Comparison of ENCODE assay signal across 16 cellular contexts in the genomic region with DNA sequence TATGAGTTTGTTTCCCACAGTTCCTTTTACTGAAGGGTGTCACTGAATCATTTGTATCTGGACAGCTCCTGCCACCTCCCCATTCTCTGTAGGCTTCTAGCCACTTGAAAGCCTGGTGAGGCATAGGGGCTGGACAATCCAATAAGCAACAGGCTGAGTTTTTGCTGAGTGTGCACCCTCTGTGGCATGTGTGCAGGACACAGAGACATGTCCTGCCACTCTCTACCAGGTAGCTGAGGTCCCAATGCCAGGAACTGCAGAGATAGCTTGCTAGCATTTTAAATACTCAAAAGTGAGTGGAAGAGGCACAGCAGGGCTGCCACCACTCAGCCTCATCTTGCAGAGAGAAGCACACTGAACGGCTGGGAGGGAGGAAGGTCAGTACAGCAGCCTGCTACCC.
DNase-seq lines count a peak whose midpoint lies in the region; ATAC-seq and TF ChIP-seq lines count a peak whose summit lies in the region.
"Had no signal": no experiment of that assay in that cellular context is flagged by ENCODE, and none has a peak within 500 bp of the region (broad histone marks: within the 10 kb centered on the region; RNA-seq: fewer than 3 reads in every experiment).

No MANE protein-coding gene starts in this region.

- H3K27me3 ChIP-seq in ACC112 (ENCODE audit: insufficient read depth, low read length) = no peaks in the 10 kb centered on the region
- no peaks in the 10 kb centered on the region for H3K27me3 ChIP-seq in gastrocnemius medialis
- H3K27me3 ChIP-seq in smooth muscle cell (ENCODE audit: low read depth) = no peaks in the 10 kb centered on the region
- H3K27me3 ChIP-seq: MG63 had no signal

- H4K20me1 ChIP-seq in smooth muscle cell (ENCODE audit: low read depth) = peaks cover 20% of the 10 kb centered on the region

- peak overlapping the region; percentile 93 for H3K27ac ChIP-seq in ACC112 (ENCODE audit: low read depth, low read length)
- peak overlapping the region; percentile 50 to 79 (median 74) for H3K27ac ChIP-seq in gastrocnemius medialis
- no peak overlapping the region for H3K27ac ChIP-seq in smooth muscle cell (ENCODE audit: low read depth)

- H3K27me3 Mint-ChIP-seq in brain = no peaks in the 10 kb centered on the region
- H3K27me3 Mint-ChIP-seq: B cell had no signal

- H3K36me3 ChIP-seq in ACC112 (ENCODE audit: insufficient read depth, low read length) = peaks cover 24% of the 10 kb centered on the region
- peaks cover 0 to 36% of the 10 kb centered on the region in 2 donors for H3K36me3 ChIP-seq in gastrocnemius medialis
- peaks cover 5% of the 10 kb centered on the region for H3K36me3 ChIP-seq in smooth muscle cell (ENCODE audit: low read depth)

- no peak for TF ChIP-seq POLR2A in gastrocnemius medialis (IDR thresholded peaks at IDR 0.05)

- TF ChIP-seq CTCF in brain (conservative IDR thresholded peaks at IDR 0.05) (no peak), gastrocnemius medialis (IDR thresholded peaks at IDR 0.05 in 4 of 5, conservative IDR thresholded peaks at IDR 0.05 in 1 of 5) (no peak), smooth muscle cell (IDR thresholded peaks at IDR 0.05; ENCODE audit: borderline replicate concordance, insufficient read depth, poor library complexity, severe bottlenecking) (no peak)

- H3K4me1 Mint-ChIP-seq in brain = peaks cover 11% of the 10 kb centered on the region
- H3K4me1 Mint-ChIP-seq: B cell had no signal

- no peak overlapping the region for H3K4me3 Mint-ChIP-seq in brain
- H3K4me3 Mint-ChIP-seq: B cell had no signal

- intact Hi-C loops in gastrocnemius medialis (cut with DNase I; ENCODE audit: low total_unique reads) = no loop called here

- H2AFZ ChIP-seq in ACC112 (ENCODE audit: low read length, unreplicated experiment) = no peak overlapping the region
- H2AFZ ChIP-seq in smooth muscle cell (ENCODE audit: low read depth) = no peak overlapping the region

- in situ Hi-C loops in gastrocnemius medialis (cut with MboI; ENCODE audit: low sequenced_read_pairs in 4 of 4) = loop anchor here in 1 of 4 donors (25.0 kb wide), 1 partner anchor 275 kb away; no protein-coding TSS in a partner anchor

- H3K4me1 ChIP-seq in ACC112 (ENCODE audit: control insufficient read depth, insufficient read depth, low read length, unreplicated experiment) = peaks cover 82% of the 10 kb centered on the region
- peaks cover 25 to 32% of the 10 kb centered on the region in 2 donors for H3K4me1 ChIP-seq in gastrocnemius medialis
- H3K4me1 ChIP-seq in smooth muscle cell (ENCODE audit: low read depth) = no peaks in the 10 kb centered on the region

- H3F3A ChIP-seq in smooth muscle cell (ENCODE audit: low read depth) = no peaks in the 10 kb centered on the region

- peak overlapping the region in 3 of 5 experiments; percentile 63 to 88 (median 87) for H3K27ac Mint-ChIP-seq in brain
- H3K27ac Mint-ChIP-seq: B cell had no signal

- H3K9me3 ChIP-seq in gastrocnemius medialis (no peaks in the 10 kb centered on the region), smooth muscle cell (replicated peaks; ENCODE audit: low read depth) (no peaks in the 10 kb centered on the region)
- H3K9me3 ChIP-seq: MG63 had no signal

- no peaks in the 10 kb centered on the region for H3K9me3 Mint-ChIP-seq in brain

- no peak for ATAC-seq in gastrocnemius medialis

- 96% methylated on average over 1 of the region's 1 CpG for WGBS in smooth muscle cell (ENCODE audit: low lambda C conversion rate)

- H3K9ac ChIP-seq in smooth muscle cell (ENCODE audit: low read depth) = no peak overlapping the region

- H3K79me2 ChIP-seq in ACC112 (ENCODE audit: control insufficient read depth, insufficient read depth, low read length, unreplicated experiment) = no peaks in the 10 kb centered on the region
- no peaks in the 10 kb centered on the region for H3K79me2 ChIP-seq in smooth muscle cell (ENCODE audit: low read depth)

- no peak overlapping the region for H3K4me3 ChIP-seq in ACC112 (ENCODE audit: low read depth, low read length)
- no peak overlapping the region for H3K4me3 ChIP-seq in gastrocnemius medialis
- no peak overlapping the region for H3K4me3 ChIP-seq in smooth muscle cell
- H3K4me3 ChIP-seq: MG63 had no signal

- no peak overlapping the region for H3K4me2 ChIP-seq in smooth muscle cell

- DNase-seq in M059J (ENCODE audit: low read depth) (peak; percentile 12), gastrocnemius medialis (no peak), DMS 273 (lab: John Stamatoyannopoulos, UW; ENCODE audit: unreplicated experiment) (no peak), smooth muscle cell (lab: John Stamatoyannopoulos, UW; ENCODE audit: unreplicated experiment) (no peak)
- no peak for DNase-seq in activated CD4-positive, alpha-beta T cell treated with anti-CD3 and anti-CD28 coated beads for 1 hour
- DNase-seq: EL, GF-D8, Kasumi-1, NCI-H1417, NCI-H526, OCI-M1, SHP77 had no signal

- H3K36me3 Mint-ChIP-seq in brain = peaks cover 58% of the 10 kb centered on the region
